Comparison of ENCODE assay signal across 6 cellular contexts in the genomic region with DNA sequence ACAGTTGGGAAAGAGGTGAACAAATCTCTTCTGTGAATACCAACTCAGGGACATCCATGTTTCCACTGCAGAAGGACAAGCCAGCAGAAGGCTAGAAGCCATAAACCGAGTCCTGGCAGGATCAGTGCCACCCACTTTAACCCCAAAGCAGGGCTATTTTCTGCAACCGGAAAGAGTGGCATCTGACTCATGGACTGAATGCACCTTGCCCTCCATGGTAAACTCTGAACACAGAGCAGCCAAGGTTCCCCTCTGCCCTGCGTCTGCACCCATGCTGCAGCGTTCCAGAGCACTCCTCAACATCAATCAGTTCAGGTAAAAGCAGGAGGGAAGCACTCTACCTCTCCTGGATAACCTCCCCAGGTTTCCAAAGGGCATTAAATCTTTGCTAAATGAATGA. TPM values are rescaled to one million over a fixed set of nuclear protein-coding genes. Genes with fewer than 3 reads are reported as not detected.
A peak's percentile ranks its signal among the peaks of the same experiment; 100 is the strongest.
DNase-seq lines count a peak whose midpoint lies in the region; ATAC-seq and TF ChIP-seq lines count a peak whose summit lies in the region.

No MANE protein-coding gene starts in this region.

- peak overlapping the region; percentile 98 for H3K27ac ChIP-seq in lower lobe of right lung

- peak overlapping the region; percentile 91 to 98 (median 97) for H3K4me3 Mint-ChIP-seq in IgD-negative memory B cell
- H3K4me3 Mint-ChIP-seq in activated T-cell treated with anti-CD3 and anti-CD28 coated beads, Interleukin-2, amount 50 U/mL, for 72 hours: peak overlapping the region; percentile 98 to 99

- peak; percentile 51 to 60 for DNase-seq in activated T-cell treated with anti-CD3 and anti-CD28 coated beads, Interleukin-2, amount 50 U/mL, for 72 hours
- no peak for DNase-seq in lower lobe of right lung

- H3K4me1 ChIP-seq in lower lobe of right lung: peaks cover 42% of the 10 kb centered on the region

- no peak for TF ChIP-seq CTCF in lower lobe of right lung (IDR thresholded peaks at IDR 0.05)

- peaks cover 23% of the 10 kb centered on the region for H3K36me3 ChIP-seq in lower lobe of right lung

- H3K4me1 Mint-ChIP-seq in IgD-negative memory B cell: peaks cover 23 to 32% (median 28%) of the 10 kb centered on the region in 3 donors
- peaks cover 37% of the 10 kb centered on the region for H3K4me1 Mint-ChIP-seq in activated T-cell treated with anti-CD3 and anti-CD28 coated beads, Interleukin-2, amount 50 U/mL, for 72 hours (ENCODE audit: low read depth)

- H3K27me3 ChIP-seq in lower lobe of right lung (ENCODE audit: low read depth): no peaks in the 10 kb centered on the region

- H3K9me3 Mint-ChIP-seq in IgD-negative memory B cell: no peaks in the 10 kb centered on the region
- H3K9me3 Mint-ChIP-seq in activated T-cell treated with anti-CD3 and anti-CD28 coated beads, Interleukin-2, amount 50 U/mL, for 72 hours: no peaks in the 10 kb centered on the region

- intact Hi-C loops in lower lobe of right lung (cut with DNase I): no loop called here

- peak overlapping the region; percentile 85 to 100 (median 99) for H3K27ac Mint-ChIP-seq in IgD-negative memory B cell
- peak overlapping the region; percentile 99 for H3K27ac Mint-ChIP-seq in activated T-cell treated with anti-CD3 and anti-CD28 coated beads, Interleukin-2, amount 50 U/mL, for 72 hours

- peak; percentile 38 to 58 for ATAC-seq in activated T-cell treated with anti-CD3 and anti-CD28 coated beads, Interleukin-2, amount 50 U/mL, for 72 hours (replicated peaks in 1 of 2)
- ATAC-seq in lower lobe of right lung: peak; percentile 15 to 27
- no peak for ATAC-seq in GM19455 (IDR thresholded peaks at IDR 0.05; ENCODE audit: unreplicated experiment)
- no peak for ATAC-seq in GM21515 (IDR thresholded peaks at IDR 0.05; ENCODE audit: unreplicated experiment)
- no peak for ATAC-seq in HG03432 (IDR thresholded peaks at IDR 0.05; ENCODE audit: unreplicated experiment)

- peaks cover 2% of the 10 kb centered on the region for H3K36me3 Mint-ChIP-seq in IgD-negative memory B cell
- H3K36me3 Mint-ChIP-seq in activated T-cell treated with anti-CD3 and anti-CD28 coated beads, Interleukin-2, amount 50 U/mL, for 72 hours (ENCODE audit: insufficient read depth in 2 of 2): peaks cover 7 to 14% of the 10 kb centered on the region in 2 donors

- H3K9me3 ChIP-seq in lower lobe of right lung: no peaks in the 10 kb centered on the region

- peak overlapping the region; percentile 86 for H3K4me3 ChIP-seq in lower lobe of right lung

- H3K27me3 Mint-ChIP-seq in IgD-negative memory B cell: peaks cover 2% of the 10 kb centered on the region
- H3K27me3 Mint-ChIP-seq in activated T-cell treated with anti-CD3 and anti-CD28 coated beads, Interleukin-2, amount 50 U/mL, for 72 hours (ENCODE audit: low read depth): no peaks in the 10 kb centered on the region

RNA-seq across cellular contexts. Expression of a gene that starts 0.8 kb away (rescaled TPM):
- 63.4 TPM for polyA plus RNA-seq in IgD-negative memory B cell
- 10 to 100 TPM; 38.0 to 38.9 TPM for total RNA-seq in activated T-cell treated with anti-CD3 and anti-CD28 coated beads, Interleukin-2, amount 50 U/mL, for 72 hours
- 73.4 TPM for total RNA-seq in lower lobe of right lung

RNA-seq across cellular contexts. Expression of a gene that starts 15.3 kb away (rescaled TPM):
- 0.08 TPM for polyA plus RNA-seq in IgD-negative memory B cell
- total RNA-seq in activated T-cell treated with anti-CD3 and anti-CD28 coated beads, Interleukin-2, amount 50 U/mL, for 72 hours: 1 to 10 TPM in 1 of 2 donors, under 1 TPM in 1; 0.24 to 1.9 TPM
- total RNA-seq in lower lobe of right lung: not detected

RNA-seq across cellular contexts. Expression of a gene that starts 30.6 kb away (rescaled TPM):
- polyA plus RNA-seq in IgD-negative memory B cell: 1.3 TPM
- 1 to 10 TPM; 5.8 to 7.0 TPM for total RNA-seq in activated T-cell treated with anti-CD3 and anti-CD28 coated beads, Interleukin-2, amount 50 U/mL, for 72 hours
- total RNA-seq in lower lobe of right lung: 13.1 TPM

RNA-seq across cellular contexts. Expression of a gene that starts 30.9 kb away (rescaled TPM):
- 304 TPM for polyA plus RNA-seq in IgD-negative memory B cell
- total RNA-seq in activated T-cell treated with anti-CD3 and anti-CD28 coated beads, Interleukin-2, amount 50 U/mL, for 72 hours: 100 to 1,000 TPM; 135 to 136 TPM
- 80.8 TPM for total RNA-seq in lower lobe of right lung

Comparison
In these comparisons a context has a peak if more than half of its experiments do, and no peak if none do; other contexts are left out.
1. ATAC-seq: peak in activated T-cell treated with anti-CD3 and anti-CD28 coated beads, Interleukin-2, amount 50 U/mL, for 72 hours (2 of 2) and lower lobe of right lung (2 of 2); none in GM19455 (single experiment), GM21515 (single experiment) and HG03432 (single experiment).